ENCODE assay signal across 8 cellular contexts in genomic region chr15:63502137-63502801, GRCh38. TPM values are rescaled to one million over a fixed set of nuclear protein-coding genes. Genes with fewer than 3 reads are reported as not detected.
A peak's percentile ranks its signal among the peaks of the same experiment; 100 is the strongest.
DNase-seq lines count a peak whose midpoint lies in the region; ATAC-seq and TF ChIP-seq lines count a peak whose summit lies in the region.

No MANE protein-coding gene starts in this region.

- H3K4me3 Mint-ChIP-seq in CD8-positive, alpha-beta T cell, result peak overlapping the region; percentile 89
- H3K4me3 Mint-ChIP-seq in dendritic cell treated with granulocyte-macrophage colony-stimulating factor and Interleukin-4, amounts not matched to agents 40 ng/mL and 50 ng/mL, for 4 days, result peak overlapping the region; percentile 87
- H3K4me3 Mint-ChIP-seq in neural progenitor cell, result peak overlapping the region; percentile 85

- peak overlapping the region; percentile 100 for H3K27ac Mint-ChIP-seq in CD8-positive, alpha-beta T cell
- H3K27ac Mint-ChIP-seq in dendritic cell treated with granulocyte-macrophage colony-stimulating factor and Interleukin-4, amounts not matched to agents 40 ng/mL and 50 ng/mL, for 4 days, result no peak overlapping the region
- H3K27ac Mint-ChIP-seq in neural progenitor cell, result no peak overlapping the region

- H3K9ac ChIP-seq in neural progenitor cell, result no peak overlapping the region

- H3K36me3 Mint-ChIP-seq in CD8-positive, alpha-beta T cell, result peaks cover 16% of the 10 kb centered on the region
- peaks cover 13% of the 10 kb centered on the region for H3K36me3 Mint-ChIP-seq in dendritic cell treated with granulocyte-macrophage colony-stimulating factor and Interleukin-4, amounts not matched to agents 40 ng/mL and 50 ng/mL, for 4 days (ENCODE audit: low read depth)
- no peaks in the 10 kb centered on the region for H3K36me3 Mint-ChIP-seq in neural progenitor cell

- H3K4me1 ChIP-seq in CD8-positive, alpha-beta T cell (ENCODE audit: insufficient read depth, low read length), result peaks cover 78% of the 10 kb centered on the region
- peaks cover 15% of the 10 kb centered on the region for H3K4me1 ChIP-seq in neural progenitor cell

- H3K79me2 ChIP-seq in neural progenitor cell (ENCODE audit: low read depth), result peaks cover 17% of the 10 kb centered on the region

- peaks cover 31% of the 10 kb centered on the region for H4K20me1 ChIP-seq in neural progenitor cell (ENCODE audit: low read depth)

- H3K4me1 Mint-ChIP-seq in CD8-positive, alpha-beta T cell (ENCODE audit: low read depth), result peaks cover 64% of the 10 kb centered on the region
- H3K4me1 Mint-ChIP-seq in dendritic cell treated with granulocyte-macrophage colony-stimulating factor and Interleukin-4, amounts not matched to agents 40 ng/mL and 50 ng/mL, for 4 days (ENCODE audit: low read depth), result peaks cover 54% of the 10 kb centered on the region
- H3K4me1 Mint-ChIP-seq in neural progenitor cell, result peaks cover 45% of the 10 kb centered on the region

- no peaks in the 10 kb centered on the region for H3K36me3 ChIP-seq in CD8-positive, alpha-beta T cell (ENCODE audit: insufficient read depth, low read length)
- no peaks in the 10 kb centered on the region for H3K36me3 ChIP-seq in neural progenitor cell

- POLR2A ChIA-PET in CD8-positive, alpha-beta T cell (lab: Charles Lee), result interaction anchor here (0.6 to 6.1 kb wide), 5 partner anchors 14 to 51 kb away, joined by 3 to 121 read pairs (median 4); no protein-coding TSS in a partner anchor

- peak overlapping the region; percentile 78 for H3K4me2 ChIP-seq in neural progenitor cell

- no peaks in the 10 kb centered on the region for H3K27me3 ChIP-seq in CD8-positive, alpha-beta T cell (ENCODE audit: insufficient read depth, low read length)
- H3K27me3 ChIP-seq in neural progenitor cell, result peaks cover 83% of the 10 kb centered on the region

- intact Hi-C loops in CD8-positive, alpha-beta T cell (cut with DNase I, micrococcal nuclease), result loop anchor here (5.0 to 10.0 kb wide), 5 partner anchors 310 to 960 kb away; partner anchors contain the start of genes CIAO2A (in 1 of the 2), HERC1 (in 1 of the 2), PPIB (in 1 of the 2) and SNX1 (in 1 of the 2)
- intact Hi-C loops in dendritic cell treated with granulocyte-macrophage colony-stimulating factor and Interleukin-4, amounts not matched to agents 40 ng/mL and 50 ng/mL, for 4 days (cut with micrococcal nuclease), result loop anchor here (10.0 kb wide), 1 partner anchor 217 kb away; no protein-coding TSS in a partner anchor

- no peaks in the 10 kb centered on the region for H3K9me3 ChIP-seq in CD8-positive, alpha-beta T cell (ENCODE audit: low read length)
- H3K9me3 ChIP-seq in neural progenitor cell (ENCODE audit: low read depth), result no peaks in the 10 kb centered on the region

- H2AFZ ChIP-seq in neural progenitor cell (replicated peaks), result no peak overlapping the region

- no peak for DNase-seq in CD8-positive, alpha-beta T cell
- DNase-seq in NCI-H748 (lab: John Stamatoyannopoulos, UW; ENCODE audit: unreplicated experiment), result peak; percentile 64
- DNase-seq in neural progenitor cell (ENCODE audit: low spot score), result no peak
- no peak for DNase-seq in NCI-H2227 (lab: John Stamatoyannopoulos, UW; ENCODE audit: unreplicated experiment)
- no peak for DNase-seq in NCI-H128 (lab: John Stamatoyannopoulos, UW; ENCODE audit: unreplicated experiment)

- no peak overlapping the region for H3K4me3 ChIP-seq in CD8-positive, alpha-beta T cell (ENCODE audit: low read depth, low read length)
- no peak overlapping the region for H3K4me3 ChIP-seq in neural progenitor cell

- no peak for ATAC-seq in CD8-positive, alpha-beta T cell
- no peak for ATAC-seq in HG02571 (IDR thresholded peaks at IDR 0.05; ENCODE audit: unreplicated experiment)
- ATAC-seq in GM21576 (IDR thresholded peaks at IDR 0.05; ENCODE audit: unreplicated experiment), result no peak

- TF ChIP-seq CTCF in CD8-positive, alpha-beta T cell (IDR thresholded peaks at IDR 0.05), result no peak
- no peak for TF ChIP-seq CTCF in neural progenitor cell (IDR thresholded peaks at IDR 0.05)

- no peaks in the 10 kb centered on the region for H3K27me3 Mint-ChIP-seq in CD8-positive, alpha-beta T cell (ENCODE audit: low read depth)
- no peaks in the 10 kb centered on the region for H3K27me3 Mint-ChIP-seq in dendritic cell treated with granulocyte-macrophage colony-stimulating factor and Interleukin-4, amounts not matched to agents 40 ng/mL and 50 ng/mL, for 4 days
- peaks cover 7% of the 10 kb centered on the region for H3K27me3 Mint-ChIP-seq in neural progenitor cell (ENCODE audit: insufficient read depth, low read depth)

- peak overlapping the region; percentile 99 for H3K27ac ChIP-seq in CD8-positive, alpha-beta T cell (ENCODE audit: low read depth, low read length)
- H3K27ac ChIP-seq in neural progenitor cell, result no peak overlapping the region

- H3K9me3 Mint-ChIP-seq in CD8-positive, alpha-beta T cell, result no peaks in the 10 kb centered on the region
- H3K9me3 Mint-ChIP-seq in dendritic cell treated with granulocyte-macrophage colony-stimulating factor and Interleukin-4, amounts not matched to agents 40 ng/mL and 50 ng/mL, for 4 days, result no peaks in the 10 kb centered on the region
- H3K9me3 Mint-ChIP-seq in neural progenitor cell, result no peaks in the 10 kb centered on the region

- H3F3A ChIP-seq in neural progenitor cell (ENCODE audit: low read depth), result peaks cover 28% of the 10 kb centered on the region

- CTCF ChIA-PET in CD8-positive, alpha-beta T cell (lab: Charles Lee), result interaction anchor here (1.0 to 8.0 kb wide), 4 partner anchors 10 to 22 kb away, joined by 3 to 92 read pairs (median 37); no protein-coding TSS in a partner anchor

RNA-seq across cellular contexts. Expression of gene USP3, which starts 2.1 kb away (rescaled TPM):
- 100 to 1,000 TPM; 264 to 275 TPM for total RNA-seq in CD8-positive, alpha-beta T cell
- 48.8 and 64.2 TPM in 2 replicates for total RNA-seq in neural progenitor cell (ENCODE audit: low replicate concordance)
